1 cellular context compared by ENCODE assay signal in the genomic region with DNA sequence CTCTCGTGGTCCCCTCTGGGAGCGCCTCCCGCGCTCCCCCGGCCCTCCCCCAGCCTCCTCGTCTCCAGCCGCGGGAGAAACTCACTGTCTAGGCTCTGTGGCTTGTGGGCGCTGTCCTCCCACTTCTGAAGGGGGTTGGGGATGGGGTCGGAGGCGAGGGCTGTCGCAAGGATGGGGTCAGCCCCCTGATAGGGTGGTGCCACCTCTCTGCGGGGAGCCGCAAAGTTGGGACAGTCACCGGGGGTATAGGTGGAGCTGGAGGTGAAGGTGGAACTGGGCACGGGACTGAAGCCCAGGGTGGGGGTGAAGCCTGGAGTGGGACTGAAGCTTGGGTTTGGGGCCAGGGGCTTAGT.
A peak's percentile ranks its signal among the peaks of the same experiment; 100 is the strongest.
TF ChIP-seq lines count a peak whose summit lies in the region.

No MANE protein-coding gene starts in this region.

TF ChIP-seq in GM23338, 12 proteins besides CTCF, POLR2A, EP300 and RAD21:
- TF ChIP-seq, protein P1, sequence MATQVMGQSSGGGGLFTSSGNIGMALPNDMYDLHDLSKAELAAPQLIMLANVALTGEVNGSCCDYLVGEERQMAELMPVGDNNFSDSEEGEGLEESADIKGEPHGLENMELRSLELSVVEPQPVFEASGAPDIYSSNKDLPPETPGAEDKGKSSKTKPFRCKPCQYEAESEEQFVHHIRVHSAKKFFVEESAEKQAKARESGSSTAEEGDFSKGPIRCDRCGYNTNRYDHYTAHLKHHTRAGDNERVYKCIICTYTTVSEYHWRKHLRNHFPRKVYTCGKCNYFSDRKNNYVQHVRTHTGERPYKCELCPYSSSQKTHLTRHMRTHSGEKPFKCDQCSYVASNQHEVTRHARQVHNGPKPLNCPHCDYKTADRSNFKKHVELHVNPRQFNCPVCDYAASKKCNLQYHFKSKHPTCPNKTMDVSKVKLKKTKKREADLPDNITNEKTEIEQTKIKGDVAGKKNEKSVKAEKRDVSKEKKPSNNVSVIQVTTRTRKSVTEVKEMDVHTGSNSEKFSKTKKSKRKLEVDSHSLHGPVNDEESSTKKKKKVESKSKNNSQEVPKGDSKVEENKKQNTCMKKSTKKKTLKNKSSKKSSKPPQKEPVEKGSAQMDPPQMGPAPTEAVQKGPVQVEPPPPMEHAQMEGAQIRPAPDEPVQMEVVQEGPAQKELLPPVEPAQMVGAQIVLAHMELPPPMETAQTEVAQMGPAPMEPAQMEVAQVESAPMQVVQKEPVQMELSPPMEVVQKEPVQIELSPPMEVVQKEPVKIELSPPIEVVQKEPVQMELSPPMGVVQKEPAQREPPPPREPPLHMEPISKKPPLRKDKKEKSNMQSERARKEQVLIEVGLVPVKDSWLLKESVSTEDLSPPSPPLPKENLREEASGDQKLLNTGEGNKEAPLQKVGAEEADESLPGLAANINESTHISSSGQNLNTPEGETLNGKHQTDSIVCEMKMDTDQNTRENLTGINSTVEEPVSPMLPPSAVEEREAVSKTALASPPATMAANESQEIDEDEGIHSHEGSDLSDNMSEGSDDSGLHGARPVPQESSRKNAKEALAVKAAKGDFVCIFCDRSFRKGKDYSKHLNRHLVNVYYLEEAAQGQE (IDR thresholded peaks at IDR 0.05; ENCODE audit: unreplicated experiment), result peak; percentile 3
- no peak for TF ChIP-seq POLR2AphosphoS5 (IDR thresholded peaks at IDR 0.05; ENCODE audit: low read depth)
